14 cellular contexts compared by ENCODE assay signal in the genomic region with DNA sequence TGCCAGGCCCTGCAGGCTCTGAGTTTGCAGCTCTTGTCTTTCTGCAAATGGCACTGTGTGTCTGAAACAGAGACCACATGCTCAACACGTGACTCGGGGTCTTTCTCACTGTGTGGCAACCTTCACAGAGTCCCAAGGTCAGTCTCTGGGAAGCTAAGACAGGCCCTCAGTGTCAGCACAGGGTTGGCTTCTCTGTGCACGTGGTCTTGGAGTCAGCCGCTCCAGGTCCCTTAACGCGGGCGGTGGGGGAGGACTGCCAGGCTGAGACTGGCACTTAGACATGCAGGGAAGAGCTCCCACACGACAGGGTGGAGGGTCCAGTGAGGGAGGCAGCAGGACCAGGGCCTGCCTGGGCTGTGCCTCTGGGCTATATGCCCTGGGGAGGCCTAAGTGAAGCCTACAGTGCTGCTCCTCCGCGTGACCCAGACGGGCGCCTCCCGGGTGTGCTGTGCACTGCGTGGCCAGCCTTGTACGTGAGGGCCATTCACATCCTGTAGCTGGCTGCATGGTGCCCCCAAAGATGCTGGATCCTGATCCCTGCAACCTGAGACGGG.
DNase-seq lines count a peak whose midpoint lies in the region; ATAC-seq and TF ChIP-seq lines count a peak whose summit lies in the region.
"Had no signal": no experiment of that assay in that cellular context is flagged by ENCODE, and none has a peak within 500 bp of the region (broad histone marks: within the 10 kb centered on the region; RNA-seq: fewer than 3 reads in every experiment).

No MANE protein-coding gene starts in this region.

- H2AK5ac ChIP-seq in mesendoderm (ENCODE audit: low read length), result no peak overlapping the region

- no peaks in the 10 kb centered on the region for H3K9me3 ChIP-seq in uterus
- H3K9me3 ChIP-seq: heart left ventricle, pancreas had no signal

- H4K5ac ChIP-seq in mesendoderm (ENCODE audit: low read length), result no peak overlapping the region

- H3K23ac ChIP-seq in mesendoderm (ENCODE audit: low read length), result no peak overlapping the region

- no peak overlapping the region for H3K4ac ChIP-seq in mesendoderm (ENCODE audit: low read depth, low read length)

- H3K4me3 ChIP-seq in uterus (no peak overlapping the region), mesendoderm (ENCODE audit: low read length) (no peak overlapping the region)
- H3K4me3 ChIP-seq: heart left ventricle, pancreas had no signal

- TF ChIP-seq CTCF in uterus (IDR thresholded peaks at IDR 0.05) (no peak), GM13977 (IDR thresholded peaks at IDR 0.05; ENCODE audit: extremely low read depth, insufficient read depth, missing control alignments) (no peak)

- no peak overlapping the region for H3K9ac ChIP-seq in mesendoderm (ENCODE audit: low read length)

- H3K18ac ChIP-seq in mesendoderm (ENCODE audit: low read length), result no peak overlapping the region

- in situ Hi-C loops in GM13977 (cut with MboI; ENCODE audit: low pct_unique_long_range_greater_than_20kb, low sequenced_read_pairs, unreplicated experiment), result no loop called here

- intact Hi-C loops in cardiac septum (cut with DNase I), result loop anchor here (5.0 kb wide), 1 partner anchor 74 kb away; no protein-coding TSS in a partner anchor
- intact Hi-C loops in Right ventricle myocardium inferior (cut with DNase I), result no loop called here
- intact Hi-C loops in left ventricle myocardium superior (cut with micrococcal nuclease), result no loop called here
- intact Hi-C loops in posterior cingulate gyrus (cut with DNase I), result no loop called here
- intact Hi-C loops in uterus (cut with DNase I; ENCODE audit: low total_unique reads), result no loop called here

- H3K36me3 ChIP-seq in uterus (no peaks in the 10 kb centered on the region), mesendoderm (ENCODE audit: control insufficient read depth, insufficient read depth, low read length) (no peaks in the 10 kb centered on the region)
- H3K36me3 ChIP-seq: heart left ventricle, pancreas had no signal

- no peak overlapping the region for H2BK5ac ChIP-seq in mesendoderm (ENCODE audit: low read length)

- no peak for ATAC-seq in Right ventricle myocardium inferior
- ATAC-seq in left ventricle myocardium superior, result no peak
- ATAC-seq: heart left ventricle; pancreas; stimulated activated naive CD8-positive, alpha-beta T cell treated with anti-CD3 and anti-CD28 coated beads, Interleukin-15, amount 100 ng/mL, for 72 hours; T-cell had no signal

- peak overlapping the region; percentile 89 to 91 for H3K27ac ChIP-seq in uterus
- H3K27ac ChIP-seq in mesendoderm (ENCODE audit: low read depth, low read length), result no peak overlapping the region
- H3K27ac ChIP-seq: pancreas had no signal

- WGBS in mesendoderm (ENCODE audit: extremely low coverage, insufficient coverage, low lambda C conversion rate), result no CpG with 5 or more reads among the region's 16 CpGs

- H2BK120ac ChIP-seq in mesendoderm (ENCODE audit: low read depth, low read length), result no peak overlapping the region

- no peak overlapping the region for H2BK15ac ChIP-seq in mesendoderm (replicated peaks; ENCODE audit: low read depth)

- H3K79me2 ChIP-seq in mesendoderm (ENCODE audit: control insufficient read depth, insufficient read depth, low read length), result no peaks in the 10 kb centered on the region

- H4K8ac ChIP-seq in mesendoderm (ENCODE audit: low read depth, low read length), result no peak overlapping the region

- H3K4me2 ChIP-seq in mesendoderm (ENCODE audit: low read length), result no peak overlapping the region

- DNase-seq in cardiac septum (ENCODE audit: low spot score) (peak; percentile 44), Right ventricle myocardium inferior (ENCODE audit: missing footprints) (no peak), left ventricle myocardium superior (peak; percentile 28), posterior cingulate gyrus (peak in 7 of 10 donors; percentile 1 to 68 (median 10)), uterus (peak in 1 of 2 donors; percentile 13), NCI-H446 (lab: John Stamatoyannopoulos, UW) (no peak), mesendoderm (no peak), GM13977 (ENCODE audit: low spot score) (no peak)
- DNase-seq: MV-4-11, NCI-H2171 had no signal

- H3K56ac ChIP-seq in mesendoderm (ENCODE audit: low read length), result no peak overlapping the region

- TF ChIP-seq POLR2A in uterus (IDR thresholded peaks at IDR 0.05), result no peak

- no peaks in the 10 kb centered on the region for H3K79me1 ChIP-seq in mesendoderm (ENCODE audit: low read length)

- H3K4me1 ChIP-seq in uterus, result peaks cover 33 to 49% of the 10 kb centered on the region in 2 donors
- H3K4me1 ChIP-seq in mesendoderm (ENCODE audit: control insufficient read depth, low read depth, low read length), result no peaks in the 10 kb centered on the region
- H3K4me1 ChIP-seq: pancreas had no signal

- no peaks in the 10 kb centered on the region for H3K27me3 ChIP-seq in uterus
- H3K27me3 ChIP-seq in mesendoderm (ENCODE audit: insufficient read depth, low read length, poor library complexity), result no peaks in the 10 kb centered on the region
- H3K27me3 ChIP-seq: pancreas had no signal

Comparison
In these comparisons a context has a peak if more than half of its experiments do, and no peak if none do; other contexts are left out.
1. DNase-seq: peak in cardiac septum (single experiment), left ventricle myocardium superior (single experiment) and posterior cingulate gyrus (7 of 10); none in Right ventricle myocardium inferior (single experiment), NCI-H446 (0 of 2), mesendoderm (single experiment) and GM13977 (single experiment).